ENCODE assay signal across 1 cellular context in genomic region chr6:45533394-45533793, GRCh38.
TF ChIP-seq lines count a peak whose summit lies in the region.

No MANE protein-coding gene starts in this region.

TF ChIP-seq in K562, 482 proteins besides CTCF, POLR2A, EP300 and RAD21 (continued from another document and continues in another):
- TF ChIP-seq AFF1 (IDR thresholded peaks at IDR 0.05; ENCODE audit: low read depth in 1 of 2, partially characterized antibody in 2 of 2) (no peak), ZNF696 (CRISPR knock-in tag; conservative IDR thresholded peaks at IDR 0.05) (no peak), THRA (IDR thresholded peaks at IDR 0.05) (no peak), MGA (IDR thresholded peaks at IDR 0.05) (no peak), SMC3 (conservative IDR thresholded peaks at IDR 0.05; ENCODE audit: insufficient read depth, low read depth, low read length) (no peak), THAP7 (CRISPR knock-in tag; IDR thresholded peaks at IDR 0.05) (no peak), HEY1 (CRISPR knock-in tag; IDR thresholded peaks at IDR 0.05; ENCODE audit: borderline replicate concordance) (no peak), JUN (IDR thresholded peaks at IDR 0.05; ENCODE audit: borderline replicate concordance, low read depth, low read length) (no peak), JUN (CRISPR knock-in tag; IDR thresholded peaks at IDR 0.05; ENCODE audit: borderline replicate concordance) (no peak), NCOA1 (IDR thresholded peaks at IDR 0.05; ENCODE audit: low read depth) (no peak), PHB2 (IDR thresholded peaks at IDR 0.05; ENCODE audit: low read depth) (no peak), MITF (IDR thresholded peaks at IDR 0.05) (no peak), ZNF165 (CRISPR knock-in tag; IDR thresholded peaks at IDR 0.05; ENCODE audit: borderline replicate concordance) (no peak), CHD7 (IDR thresholded peaks at IDR 0.05; ENCODE audit: low read depth, low read length) (no peak), FUS (optimal IDR thresholded peaks at IDR 0.05; ENCODE audit: low read depth, low read length) (no peak), CBX8 (IDR thresholded peaks at IDR 0.05; ENCODE audit: borderline replicate concordance, extremely low read depth, low read depth, low read length, poor library complexity, severe bottlenecking) (no peak), U2AF1 (optimal IDR thresholded peaks at IDR 0.05; ENCODE audit: low read depth, low read length) (no peak)
